In genomic region chr15:34664418-34664817, GRCh38 we compare ENCODE assay signal across 1 cellular context.
TF ChIP-seq lines count a peak whose summit lies in the region.

No MANE protein-coding gene starts in this region.

TF ChIP-seq in HEK293, 187 proteins besides CTCF, POLR2A, EP300 and RAD21 (continued from another document):
- TF ChIP-seq ZBTB11 (tag by site-specific recombination; conservative IDR thresholded peaks at IDR 0.05; ENCODE audit: low read depth): no peak
- no peak for TF ChIP-seq ZNF37A (tag by site-specific recombination; IDR thresholded peaks at IDR 0.05)
- 0 out of 2 replicates have a peak, but pooled peaks have one; percentile 39 for TF ChIP-seq BCL6B (tag by site-specific recombination; IDR thresholded peaks at IDR 0.05)
- TF ChIP-seq ZNF580 (tag by site-specific recombination; IDR thresholded peaks at IDR 0.05): no peak
- no peak for TF ChIP-seq ZNF518A (tag by site-specific recombination; conservative IDR thresholded peaks at IDR 0.05; ENCODE audit: low read depth)
- TF ChIP-seq ZNF645 (tag by site-specific recombination; IDR thresholded peaks at IDR 0.05): no peak
